21 cellular contexts compared by ENCODE assay signal in the genomic region with DNA sequence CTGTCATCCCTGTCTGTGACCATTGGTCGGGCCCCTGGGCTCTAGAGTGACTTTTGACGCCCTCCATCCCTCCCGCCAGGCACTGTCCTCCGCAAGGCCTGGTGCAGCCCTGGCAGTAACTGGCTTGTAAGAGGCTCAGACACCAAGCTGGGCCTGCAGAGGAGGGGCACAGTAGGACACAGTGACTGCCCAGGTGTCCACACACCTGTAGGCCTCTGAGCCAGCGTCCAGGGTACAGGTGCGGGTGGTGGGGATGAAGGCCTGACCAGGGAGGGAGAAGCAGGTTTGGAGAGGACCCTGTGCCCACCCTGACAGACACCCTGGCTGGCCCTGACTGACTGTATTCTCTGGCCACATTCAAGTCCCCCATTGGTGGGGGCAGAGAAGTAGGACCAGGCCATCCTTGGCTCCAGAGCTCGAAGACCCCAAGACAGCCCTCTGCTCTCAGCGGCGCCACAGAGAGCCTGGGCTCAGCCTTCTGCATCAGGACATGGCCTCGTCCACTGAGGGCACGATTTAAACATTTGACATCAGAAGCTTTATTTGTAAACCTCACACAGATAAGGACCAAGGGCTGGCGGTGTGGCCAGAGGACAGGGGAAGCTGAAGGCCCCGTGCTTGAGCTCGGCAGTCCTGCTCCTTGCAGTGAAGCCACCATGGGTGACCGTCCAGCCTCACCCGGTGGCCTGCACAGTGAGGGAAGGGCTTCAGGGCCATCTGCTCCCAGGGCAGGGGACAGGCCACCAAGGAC. TPM values are rescaled to one million over a fixed set of nuclear protein-coding genes. Genes with fewer than 3 reads are reported as not detected.
DNase-seq lines count a peak whose midpoint lies in the region; ATAC-seq, FAIRE-seq and TF ChIP-seq lines count a peak whose summit lies in the region.
"Had no signal": no experiment of that assay in that cellular context is flagged by ENCODE, and none has a peak within 500 bp of the region (broad histone marks: within the 10 kb centered on the region; RNA-seq: fewer than 3 reads in every experiment).

No MANE protein-coding gene starts in this region.

- no peak overlapping the region for H3K14ac ChIP-seq in H1 (ENCODE audit: insufficient read length)

- peak overlapping the region; percentile 3 to 82 (median 75) for H3K27ac ChIP-seq in heart left ventricle
- no peak overlapping the region for H3K27ac ChIP-seq in H1 (ENCODE audit: low read depth, low read length)
- H3K27ac ChIP-seq: KMS-11, tibial nerve had no signal

- TF ChIP-seq RAD21 in H1 (IDR thresholded peaks at IDR 0.05 in 1 of 2, conservative IDR thresholded peaks at IDR 0.05 in 1 of 2; ENCODE audit: low read depth in 2 of 2, low read length in 2 of 2) = no peak

- no peak overlapping the region for H2BK15ac ChIP-seq in H1 (ENCODE audit: low read length)

- TF ChIP-seq EP300 in H1 (IDR thresholded peaks at IDR 0.05; ENCODE audit: borderline replicate concordance in 1 of 2, low read depth in 2 of 2, low read length in 2 of 2) = no peak

- no peak overlapping the region for H2BK20ac ChIP-seq in H1 (ENCODE audit: low read length)

- peaks cover 0 to 41% (median 2%) of the 10 kb centered on the region in 3 donors for H3K36me3 Mint-ChIP-seq in naive thymus-derived CD8-positive, alpha-beta T cell

- no peak overlapping the region for H4K91ac ChIP-seq in H1 (replicated peaks; ENCODE audit: insufficient read length, low read length)

- peak in 3 of 4 donors; percentile 22 to 50 (median 28) for ATAC-seq in heart left ventricle
- ATAC-seq in Right ventricle myocardium inferior = no peak
- ATAC-seq in naive thymus-derived CD8-positive, alpha-beta T cell = no peak
- ATAC-seq in GM18517 (IDR thresholded peaks at IDR 0.05; ENCODE audit: unreplicated experiment) = no peak
- no peak for ATAC-seq in GM21619 (IDR thresholded peaks at IDR 0.05; ENCODE audit: unreplicated experiment)
- ATAC-seq: left lobe of liver had no signal

- no peak overlapping the region for H2BK12ac ChIP-seq in H1 (ENCODE audit: low read depth, low read length)

- H3K9ac ChIP-seq in H1 (replicated peaks in 1 of 4; ENCODE audit: extremely low read depth in 1 of 4, low read depth in 3 of 4, low read length in 3 of 4) = no peak overlapping the region; a peak in 1 of 7 replicates
- H3K9ac ChIP-seq: KMS-11 had no signal

- H3K4me1 ChIP-seq in heart left ventricle (peaks cover 6 to 29% (median 26%) of the 10 kb centered on the region in 12 donors), H1 (replicated peaks in 1 of 4; ENCODE audit: control insufficient read depth in 3 of 4, insufficient read depth in 4 of 4, low read length in 3 of 4) (no peaks in the 10 kb centered on the region)

- H4K20me1 ChIP-seq in H1 (replicated peaks in 1 of 2; ENCODE audit: control insufficient read depth in 1 of 2, insufficient read depth in 2 of 2, low read length in 2 of 2) = peaks cover 3 to 4% of the 10 kb centered on the region in 2 experiments

- no peaks in the 10 kb centered on the region for H3K79me1 ChIP-seq in H1 (ENCODE audit: low read depth, low read length)

- TF ChIP-seq POLR2A in heart left ventricle (IDR thresholded peaks at IDR 0.05) (no peak), H1 (IDR thresholded peaks at IDR 0.05; ENCODE audit: control extremely low read depth in 1 of 2, low read depth in 2 of 2, low read length in 2 of 2) (no peak)

- FAIRE-seq in H1 (lab: Jason Lieb, UNC) = no peak

- H3K27me3 ChIP-seq in heart left ventricle (no peaks in the 10 kb centered on the region), H1 (replicated peaks in 1 of 4; ENCODE audit: control insufficient read depth in 3 of 4, extremely low read depth in 1 of 4, insufficient read depth in 3 of 4, low read length in 3 of 4) (no peaks in the 10 kb centered on the region)
- H3K27me3 ChIP-seq: dorsolateral prefrontal cortex, tibial nerve had no signal

- H3K79me2 ChIP-seq in H1 (ENCODE audit: control insufficient read depth in 1 of 2, insufficient read depth in 2 of 2, low read length in 2 of 2) = no peaks in the 10 kb centered on the region

- peaks cover 2% of the 10 kb centered on the region; the same call in 1 of the 2 replicates for H3K23me2 ChIP-seq in H1 (ENCODE audit: low read depth, low read length)

- no peak overlapping the region for H2BK5ac ChIP-seq in H1 (ENCODE audit: low read depth, low read length)

- H3K23ac ChIP-seq in H1 (ENCODE audit: insufficient read length) = no peak overlapping the region

- no peak overlapping the region for H3K4me2 ChIP-seq in H1 (ENCODE audit: insufficient read depth in 1 of 2, low read depth in 2 of 2, low read length in 2 of 2)
- H3K4me2 ChIP-seq: KMS-11 had no signal

- no peaks in the 10 kb centered on the region for H3K27me3 Mint-ChIP-seq in naive thymus-derived CD8-positive, alpha-beta T cell

- POLR2A ChIA-PET in H1 (lab: Charles Lee; ENCODE audit: partially characterized antibody) = interaction anchor here (0.6 to 1.8 kb wide), 3 partner anchors 16 to 39 kb away, joined by 3 to 5 read pairs (median 4); no protein-coding TSS in a partner anchor
- POLR2A ChIA-PET in naive thymus-derived CD8-positive, alpha-beta T cell (lab: Charles Lee) = no interaction called here

- H3K27ac Mint-ChIP-seq in naive thymus-derived CD8-positive, alpha-beta T cell = peak overlapping the region in 6 of 10 donors; percentile 29 to 75 (median 42)
- H3K27ac Mint-ChIP-seq: T-helper 1 cell treated with Interleukin-12 subunit alpha and Interleukin-12 subunit beta and Interleukin-4 antibody, amounts not matched to agents 30 μg/mL and 1 μg/mL, for 36 hours had no signal

- H2AFZ ChIP-seq in H1 (ENCODE audit: low read length) = no peak overlapping the region

- no peak overlapping the region for H3K4me3 Mint-ChIP-seq in naive thymus-derived CD8-positive, alpha-beta T cell
- H3K4me3 Mint-ChIP-seq: T-helper 1 cell treated with Interleukin-12 subunit alpha and Interleukin-12 subunit beta and Interleukin-4 antibody, amounts not matched to agents 30 μg/mL and 1 μg/mL, for 36 hours had no signal

- intact Hi-C loops in heart left ventricle (cut with DNase I) = no loop called here
- intact Hi-C loops in Right ventricle myocardium inferior (cut with DNase I) = no loop called here

- CTCF ChIA-PET in H1 (lab: Charles Lee; ENCODE audit: partially characterized antibody) = interaction anchor here (0.6 to 1.8 kb wide), 3 partner anchors 11 to 241 kb away, joined by 3 to 5 read pairs (median 4); no protein-coding TSS in a partner anchor

- H3K9me3 Mint-ChIP-seq in naive thymus-derived CD8-positive, alpha-beta T cell = no peaks in the 10 kb centered on the region
- H3K9me3 Mint-ChIP-seq: T-helper 1 cell treated with Interleukin-12 subunit alpha and Interleukin-12 subunit beta and Interleukin-4 antibody, amounts not matched to agents 30 μg/mL and 1 μg/mL, for 36 hours had no signal

- no peak for DNase-seq in heart left ventricle
- no peak for DNase-seq in Right ventricle myocardium inferior (ENCODE audit: missing footprints)
- DNase-seq in H1 (ENCODE audit: low read depth in 1 of 2, low spot score in 2 of 2) = no peak
- DNase-seq in naive thymus-derived CD8-positive, alpha-beta T cell = no peak
- DNase-seq in T-helper 9 cell = no peak
- DNase-seq in foreskin melanocyte = no peak
- DNase-seq: ACHN; activated CD4-positive, CD25-positive, alpha-beta regulatory T cell; activated gamma-delta T cell treated with Interleukin-2 at 50 U/mL for 16 hours; COR-L47; dorsolateral prefrontal cortex; NCI-H1417 treated with DMSO at 0.1 percent for 48 hours; NCI-H2171 treated with DMSO at 0.1 percent for 48 hours; retina; RPMI8226 had no signal

- H3K4me3 ChIP-seq in heart left ventricle (no peak overlapping the region), H1 (ENCODE audit: extremely low read depth in 1 of 4, insufficient read depth in 2 of 4, low read depth in 3 of 4, low read length in 4 of 4) (no peak overlapping the region)
- H3K4me3 ChIP-seq: dorsolateral prefrontal cortex, tibial nerve had no signal

- WGBS in heart left ventricle, 4 donors = 76 to 84% (median 82%) methylated on average over 14 to 16 of the region's 16 CpGs
- 93% methylated on average over 16 of the region's 16 CpGs; no CpG with 5 or more reads in 1 of the 2 experiments for WGBS in H1 (ENCODE audit: extremely low coverage in 1 of 2, insufficient coverage in 1 of 2, insufficient read length in 1 of 2, insufficient replicate concordance in 2 of 2, low coverage in 1 of 2, low lambda C conversion rate in 2 of 2, missing lambda C conversion rate in 1 of 2), 2 experiments

- H3K4me1 Mint-ChIP-seq in naive thymus-derived CD8-positive, alpha-beta T cell = peaks cover 0 to 6% (median under 1%) of the 10 kb centered on the region in 4 donors

- no peaks in the 10 kb centered on the region for H3K9me3 ChIP-seq in heart left ventricle
- no peaks in the 10 kb centered on the region for H3K9me3 ChIP-seq in H1 (ENCODE audit: insufficient read depth in 2 of 2, low read depth in 1 of 2, low read length in 1 of 2)
- H3K9me3 ChIP-seq: tibial nerve had no signal

- H2BK120ac ChIP-seq in H1 (replicated peaks; ENCODE audit: low read depth, low read length) = no peak overlapping the region

- no peak for TF ChIP-seq CTCF in heart left ventricle (IDR thresholded peaks at IDR 0.05)
- no peak for TF ChIP-seq CTCF in H1 (IDR thresholded peaks at IDR 0.05; ENCODE audit: control extremely low read depth in 1 of 3, insufficient read depth in 1 of 3, low read depth in 1 of 3, low read length in 3 of 3)

- H3K36me3 ChIP-seq in heart left ventricle (peaks cover 0 to 75% (median 55%) of the 10 kb centered on the region in 9 donors), H1 (ENCODE audit: control insufficient read depth in 2 of 4, insufficient read depth in 4 of 4, low read length in 3 of 4) (peaks cover 4 to 21% (median 7%) of the 10 kb centered on the region in 4 experiments; a peak in 6 of 8 replicates)

- H4K5ac ChIP-seq in H1 (ENCODE audit: insufficient read length, low read depth, low read length) = no peak overlapping the region

- H3K4ac ChIP-seq in H1 (replicated peaks; ENCODE audit: insufficient read length, low read depth, low read length) = no peak overlapping the region

- H4K8ac ChIP-seq in H1 (ENCODE audit: extremely low read depth, insufficient read depth, low read length) = no peak overlapping the region

- no peak overlapping the region for H2AK5ac ChIP-seq in H1 (ENCODE audit: low read depth, low read length)

- H3K18ac ChIP-seq in H1 (ENCODE audit: extremely low read depth, low read length) = no peak overlapping the region

- H3K56ac ChIP-seq in H1 (replicated peaks; ENCODE audit: insufficient read length, low read depth, low read length) = no peak overlapping the region

RNA-seq across cellular contexts. Expression of a gene that starts 31.4 kb away (rescaled TPM):
- total RNA-seq in heart left ventricle (10 to 100 TPM; 13.5 to 31.0 (median 23.8) TPM), Right ventricle myocardium inferior (24.5 TPM)
- polyA plus RNA-seq in heart left ventricle (10 to 100 TPM; 23.2 to 25.8 TPM), H1 (2011; rRNA removed) (34.6 and 46.4 TPM in 2 replicates)
- 34.4 and 37.7 TPM in 2 replicates for total RNA-seq in H1 (2021; fragmentation: NEBNext Ultra II Directional; extraction: Animal tissue kit (Norgen Biotek cat#: 25700))
- 38.7 TPM for polyA plus RNA-seq in H1 (2011; cell fraction: cytosol; rRNA removed)
- 145 TPM for polyA plus RNA-seq in H1 (2011; cell fraction: nucleus; rRNA removed)
- 34.0 to 37.8 TPM (median 35.7 TPM) in 4 replicates for polyA plus RNA-seq in H1 (2012, experiment 1 of 2)
- polyA plus RNA-seq in H1 (2012, experiment 2 of 2) = 30.2 TPM
- polyA plus RNA-seq in H1 (2013, experiment 1 of 2) = 29.8 TPM
- 22.9 TPM for polyA plus RNA-seq in H1 (2013, experiment 2 of 2)
- 31.1 and 39.8 TPM in 2 replicates for polyA minus RNA-seq in H1 (2011; rRNA and poly(A)+ RNA removed)
- 18.9 TPM for polyA minus RNA-seq in H1 (2011; cell fraction: cytosol; rRNA and poly(A)+ RNA removed)
- polyA minus RNA-seq in H1 (2011; cell fraction: nucleus; rRNA and poly(A)+ RNA removed) = 43.9 TPM
- total RNA-seq in naive thymus-derived CD8-positive, alpha-beta T cell = 10 to 100 TPM; 78.0 to 79.0 TPM
- polyA plus RNA-seq in naive thymus-derived CD8-positive, alpha-beta T cell = 10 to 100 TPM; 19.3 to 44.5 (median 19.8) TPM

RNA-seq across cellular contexts. Expression of a gene that starts 38.4 kb away (rescaled TPM):
- total RNA-seq in heart left ventricle (10 to 100 TPM in 1 of 9 donors, 1 to 10 TPM in 8; 6.3 to 10.0 (median 7.5) TPM), Right ventricle myocardium inferior (4.4 TPM)
- polyA plus RNA-seq in heart left ventricle (1 to 10 TPM; 2.5 to 2.8 TPM), H1 (2011; rRNA removed) (5.9 and 6.0 TPM in 2 replicates)
- total RNA-seq in H1 (2021; fragmentation: NEBNext Ultra II Directional; extraction: Animal tissue kit (Norgen Biotek cat#: 25700)) = 6.7 and 7.6 TPM in 2 replicates
- 8.0 TPM for polyA plus RNA-seq in H1 (2011; cell fraction: cytosol; rRNA removed)
- polyA plus RNA-seq in H1 (2011; cell fraction: nucleus; rRNA removed) = 12.7 TPM
- 5.0 to 11.0 TPM (median 6.6 TPM) in 4 replicates for polyA plus RNA-seq in H1 (2012, experiment 1 of 2)
- 3.4 TPM for polyA plus RNA-seq in H1 (2012, experiment 2 of 2)
- polyA plus RNA-seq in H1 (2013, experiment 1 of 2) = 5.9 TPM
- polyA plus RNA-seq in H1 (2013, experiment 2 of 2) = 5.0 TPM
- polyA minus RNA-seq in H1 (2011; rRNA and poly(A)+ RNA removed) = 12.7 and 20.1 TPM in 2 replicates
- polyA minus RNA-seq in H1 (2011; cell fraction: cytosol; rRNA and poly(A)+ RNA removed) = 5.3 TPM
- 9.1 TPM for polyA minus RNA-seq in H1 (2011; cell fraction: nucleus; rRNA and poly(A)+ RNA removed)
- total RNA-seq in naive thymus-derived CD8-positive, alpha-beta T cell = 1 to 10 TPM; 5.3 to 6.7 TPM
- polyA plus RNA-seq in naive thymus-derived CD8-positive, alpha-beta T cell = 10 to 100 TPM in 1 of 3 donors, 1 to 10 TPM in 2; 1.8 to 15.3 (median 3.3) TPM

RNA-seq across cellular contexts. Expression of a gene that starts 55.1 kb away (rescaled TPM):
- 10 to 100 TPM; 14.1 to 54.1 (median 24.5) TPM for total RNA-seq in heart left ventricle
- 100 to 1,000 TPM in 1 of 2 donors, 10 to 100 TPM in 1; 22.7 to 226 TPM for polyA plus RNA-seq in heart left ventricle
- 20.7 TPM for total RNA-seq in Right ventricle myocardium inferior
- total RNA-seq in H1 (2021; fragmentation: NEBNext Ultra II Directional; extraction: Animal tissue kit (Norgen Biotek cat#: 25700)) = 51.1 and 54.5 TPM in 2 replicates
- polyA plus RNA-seq in H1 (2011; rRNA removed) = 59.6 and 75.4 TPM in 2 replicates
- polyA plus RNA-seq in H1 (2011; cell fraction: cytosol; rRNA removed) = 53.2 TPM
- 35.8 TPM for polyA plus RNA-seq in H1 (2011; cell fraction: nucleus; rRNA removed)
- polyA plus RNA-seq in H1 (2012, experiment 1 of 2) = 62.8 to 79.1 TPM (median 67.2 TPM) in 4 replicates
- 42.2 TPM for polyA plus RNA-seq in H1 (2012, experiment 2 of 2)
- polyA plus RNA-seq in H1 (2013, experiment 1 of 2) = 28.1 TPM
- polyA plus RNA-seq in H1 (2013, experiment 2 of 2) = 37.2 TPM
- polyA minus RNA-seq in H1 (2011; rRNA and poly(A)+ RNA removed) = 11.2 and 14.4 TPM in 2 replicates
- polyA minus RNA-seq in H1 (2011; cell fraction: cytosol; rRNA and poly(A)+ RNA removed) = 20.5 TPM
- polyA minus RNA-seq in H1 (2011; cell fraction: nucleus; rRNA and poly(A)+ RNA removed) = 13.1 TPM
- 10 to 100 TPM; 23.2 to 27.8 TPM for total RNA-seq in naive thymus-derived CD8-positive, alpha-beta T cell
- 10 to 100 TPM; 63.1 to 68.9 (median 63.4) TPM for polyA plus RNA-seq in naive thymus-derived CD8-positive, alpha-beta T cell

Comparison
In these comparisons a context has a peak if more than half of its experiments do, and no peak if none do; other contexts are left out.
1. ATAC-seq: peak in heart left ventricle (3 of 4); none in Right ventricle myocardium inferior (single experiment), naive thymus-derived CD8-positive, alpha-beta T cell (0 of 2), GM18517 (single experiment) and GM21619 (single experiment).